ENCODE assay signal across 18 cellular contexts in genomic region chr9:122236681-122237080, GRCh38.
"Had no signal": no experiment of that assay in that cellular context is flagged by ENCODE, and none has a peak within 500 bp of the region (broad histone marks: within the 10 kb centered on the region; RNA-seq: fewer than 3 reads in every experiment).

No MANE protein-coding gene starts in this region.

- FAIRE-seq: colon, TTC549 had no signal

- ATAC-seq: left lobe of liver; lower lobe of right lung; mucosa of descending colon; right cardiac atrium; stimulated activated naive CD8-positive, alpha-beta T cell treated with anti-CD3 and anti-CD28 coated beads, Interleukin-15, amount 100 ng/mL, for 72 hours; WTC11 had no signal

- DNase-seq: activated CD8-positive, alpha-beta memory T cell treated with anti-CD3 and anti-CD28 coated beads for 24 hours; activated CD8-positive, alpha-beta memory T cell treated with anti-CD3 and anti-CD28 coated beads, Interleukin-2, amount 50 U/mL, for 4 hours; activated naive CD4-positive, alpha-beta T cell; activated T-cell treated with anti-CD3 and anti-CD28 coated beads, Interleukin-2, amount 50 U/mL, for 24 hours; amniotic stem cell; esophagus squamous epithelium; lower lobe of right lung; mesendoderm; mucosa of descending colon; nephron progenitor cell; right cardiac atrium; stimulated activated CD4-positive, alpha-beta T cell treated with anti-CD3 and anti-CD28 coated beads, Interleukin-1b, Interleukin-23, amount 100 ng/mL, for 48 hours; stimulated activated naive CD8-positive, alpha-beta T cell treated with anti-CD3 and anti-CD28 coated beads, Interleukin-15, amount 100 ng/mL, for 72 hours; tibial artery had no signal
